ENCODE assay signal across 8 cellular contexts in the genomic region with DNA sequence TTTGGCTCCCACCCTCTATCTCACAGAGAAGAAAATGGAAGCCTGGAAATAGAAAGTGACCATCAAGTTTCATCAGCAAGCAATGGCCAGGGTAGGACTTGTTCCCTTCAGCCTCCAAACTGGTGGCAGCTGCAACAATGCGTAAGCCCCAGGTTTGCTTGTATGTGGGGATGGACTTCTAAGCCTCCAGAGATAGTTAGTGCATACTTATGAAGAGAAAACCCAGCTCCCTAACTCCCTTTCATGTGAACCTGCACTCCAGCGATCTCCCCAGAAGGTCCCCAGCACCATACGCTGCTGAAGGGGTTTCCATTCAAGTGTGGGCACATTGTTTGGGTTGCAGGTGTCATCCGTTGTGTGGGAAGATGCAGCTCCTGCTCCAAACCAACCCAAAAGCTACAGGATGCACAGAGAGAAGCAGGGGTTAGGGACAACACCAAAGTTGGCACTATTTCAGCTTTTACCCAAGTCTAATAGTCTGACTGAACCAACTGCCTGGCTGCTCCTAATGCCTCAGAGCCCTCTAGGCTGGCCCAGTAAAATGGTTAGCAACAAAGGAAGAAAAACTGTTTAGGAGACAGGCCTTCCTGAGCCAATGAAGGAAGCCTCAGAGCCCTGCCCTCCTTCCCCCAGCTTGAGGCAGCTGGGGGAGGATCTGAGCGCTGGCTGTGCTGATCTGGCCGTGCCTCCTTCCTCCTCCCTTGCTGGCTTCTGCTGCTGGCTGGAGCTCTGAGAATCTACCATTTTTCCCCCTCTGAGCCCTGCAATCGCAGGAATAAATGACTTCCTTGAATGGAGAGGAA. TPM values are rescaled to one million over a fixed set of nuclear protein-coding genes. Genes with fewer than 3 reads are reported as not detected.
DNase-seq lines count a peak whose midpoint lies in the region; ATAC-seq, FAIRE-seq and TF ChIP-seq lines count a peak whose summit lies in the region.

No MANE protein-coding gene starts in this region.

- peak overlapping the region; percentile 75 for H3K27ac ChIP-seq in upper lobe of right lung

- H3K4me1 ChIP-seq in mucosa of descending colon (ENCODE audit: low read depth), result peaks cover 63% of the 10 kb centered on the region
- H3K4me1 ChIP-seq in upper lobe of right lung, result peaks cover 53% of the 10 kb centered on the region

- H3K36me3 Mint-ChIP-seq in HFFc6 (ENCODE audit: low read depth), result peaks cover 11% of the 10 kb centered on the region
- H3K36me3 Mint-ChIP-seq in T-helper 2 cell treated with Interferon-gamma antibody and Interleukin-4, amounts not matched to agents 5 μg/mL and 100 μg/mL, for 36 hours (ENCODE audit: low read depth), result peaks cover 1% of the 10 kb centered on the region

- H3K36me3 ChIP-seq in mucosa of descending colon (ENCODE audit: low read depth), result no peaks in the 10 kb centered on the region
- H3K36me3 ChIP-seq in upper lobe of right lung, result no peaks in the 10 kb centered on the region

- peak overlapping the region; percentile 51 for H3K4me3 Mint-ChIP-seq in HFFc6
- peak overlapping the region; percentile 89 for H3K4me3 Mint-ChIP-seq in T-helper 2 cell treated with Interferon-gamma antibody and Interleukin-4, amounts not matched to agents 5 μg/mL and 100 μg/mL, for 36 hours

- H3K27ac Mint-ChIP-seq in HFFc6, result peak overlapping the region; percentile 86
- H3K27ac Mint-ChIP-seq in T-helper 2 cell treated with Interferon-gamma antibody and Interleukin-4, amounts not matched to agents 5 μg/mL and 100 μg/mL, for 36 hours, result peak overlapping the region; percentile 98

- no peaks in the 10 kb centered on the region for H3K27me3 ChIP-seq in upper lobe of right lung

- H3K4me1 Mint-ChIP-seq in HFFc6 (ENCODE audit: low read depth), result peaks cover 65% of the 10 kb centered on the region
- H3K4me1 Mint-ChIP-seq in T-helper 2 cell treated with Interferon-gamma antibody and Interleukin-4, amounts not matched to agents 5 μg/mL and 100 μg/mL, for 36 hours (ENCODE audit: low read depth), result peaks cover 70% of the 10 kb centered on the region

- peak; percentile 60 for ATAC-seq in mucosa of descending colon
- peak; percentile 71 for ATAC-seq in upper lobe of right lung
- no peak for ATAC-seq in HG03521 (IDR thresholded peaks at IDR 0.05; ENCODE audit: unreplicated experiment)

- no peaks in the 10 kb centered on the region for H3K9me3 ChIP-seq in mucosa of descending colon
- H3K9me3 ChIP-seq in upper lobe of right lung, result no peaks in the 10 kb centered on the region

- H3K27me3 Mint-ChIP-seq in HFFc6 (ENCODE audit: insufficient read depth), result peaks cover 14% of the 10 kb centered on the region; the same call in 1 of the 2 replicates
- no peaks in the 10 kb centered on the region for H3K27me3 Mint-ChIP-seq in T-helper 2 cell treated with Interferon-gamma antibody and Interleukin-4, amounts not matched to agents 5 μg/mL and 100 μg/mL, for 36 hours (ENCODE audit: low read depth)

- no peak for TF ChIP-seq CTCF in HFFc6 (IDR thresholded peaks at IDR 0.05)
- no peak for TF ChIP-seq CTCF in mucosa of descending colon (IDR thresholded peaks at IDR 0.05)
- TF ChIP-seq CTCF in upper lobe of right lung (IDR thresholded peaks at IDR 0.05), result no peak

- intact Hi-C loops in mucosa of descending colon (cut with DNase I, micrococcal nuclease) (loop anchor here in 1 of 2 donors (5.0 kb wide), 1 partner anchor 58 kb away; no protein-coding TSS in a partner anchor), upper lobe of right lung (cut with DNase I) (loop anchor here (10.0 kb wide), 1 partner anchor 536 kb away; no protein-coding TSS in a partner anchor)

- peak; percentile 74 for DNase-seq in HFFc6
- DNase-seq in T-helper 2 cell treated with Interferon-gamma antibody and Interleukin-4, amounts not matched to agents 5 μg/mL and 100 μg/mL, for 36 hours (ENCODE audit: low spot score), result no peak
- DNase-seq in mucosa of descending colon, result peak; percentile 66 to 84 (median 77)
- DNase-seq in upper lobe of right lung, result peak; percentile 69
- no peak for DNase-seq in SKM-1 treated with dmso at 0.1 percent for 144 hours (lab: John Stamatoyannopoulos, UW; ENCODE audit: unreplicated experiment)
- no peak for DNase-seq in occipital lobe (lab: John Stamatoyannopoulos, UW)

- peaks cover 4% of the 10 kb centered on the region; the same call in 1 of the 2 replicates for H3K9me3 Mint-ChIP-seq in HFFc6
- peaks cover 3% of the 10 kb centered on the region for H3K9me3 Mint-ChIP-seq in T-helper 2 cell treated with Interferon-gamma antibody and Interleukin-4, amounts not matched to agents 5 μg/mL and 100 μg/mL, for 36 hours

- H3K4me3 ChIP-seq in mucosa of descending colon (no peak overlapping the region), upper lobe of right lung (no peak overlapping the region)

- peak; percentile 33 for FAIRE-seq in endometrium (lab: Jason Lieb, UNC)

RNA-seq across cellular contexts. Expression of gene ZFP36L1, which starts 12.3 kb away (rescaled TPM):
- 100 to 1,000 TPM; 135 to 161 (median 144) TPM for total RNA-seq in HFFc6 (2021; fragmentation: NEBNext Ultra II Directional; extraction: Animal tissue kit (Norgen Biotek cat#: 25700))
- total RNA-seq in mucosa of descending colon (100 to 1,000 TPM in 2 of 3 donors, 10 to 100 TPM in 1; 79.8 to 472 (median 103) TPM), upper lobe of right lung (187 TPM), occipital lobe (7.3 TPM)

Comparison
In these comparisons a context has a peak if more than half of its experiments do, and no peak if none do; other contexts are left out.
1. DNase-seq: peak in HFFc6 (single experiment), mucosa of descending colon (3 of 3) and upper lobe of right lung (single experiment); none in T-helper 2 cell treated with Interferon-gamma antibody and Interleukin-4, amounts not matched to agents 5 μg/mL and 100 μg/mL, for 36 hours (single experiment), SKM-1 treated with dmso at 0.1 percent for 144 hours (single experiment) and occipital lobe (single experiment).